Comparison of ENCODE assay signal across 1 cellular context in genomic region chr1:33147997-33148314, GRCh38.
TF ChIP-seq lines count a peak whose summit lies in the region.

No MANE protein-coding gene starts in this region.

TF ChIP-seq in IMR-90, 13 proteins besides CTCF, POLR2A, EP300 and RAD21:
- TF ChIP-seq SMC3 (IDR thresholded peaks at IDR 0.05; ENCODE audit: low read depth, low read length) (peak; percentile 42), ELK1 (IDR thresholded peaks at IDR 0.05; ENCODE audit: borderline replicate concordance, low read depth, low read length) (no peak), RFX5 (IDR thresholded peaks at IDR 0.05; ENCODE audit: low read depth, low read length) (no peak)
